Comparison of ENCODE assay signal across 33 cellular contexts in genomic region chr4:108833041-108833440, GRCh38.
DNase-seq lines count a peak whose midpoint lies in the region; ATAC-seq and TF ChIP-seq lines count a peak whose summit lies in the region.
"Had no signal": no experiment of that assay in that cellular context is flagged by ENCODE, and none has a peak within 500 bp of the region (broad histone marks: within the 10 kb centered on the region; RNA-seq: fewer than 3 reads in every experiment).

No MANE protein-coding gene starts in this region.

- TF ChIP-seq CTCF in AG09319 (IDR thresholded peaks at IDR 0.05; ENCODE audit: low read depth, low read length) (peak; percentile 53), chondrocyte (IDR thresholded peaks at IDR 0.05) (peak; percentile 72), neural progenitor cell (IDR thresholded peaks at IDR 0.05) (peak; percentile 34)

- H3K9ac ChIP-seq in neural progenitor cell = no peak overlapping the region
- H3K9ac ChIP-seq in neuronal stem cell (ENCODE audit: low read depth, low read length, poor library complexity) = no peak overlapping the region
- H3K9ac ChIP-seq: GM23248 had no signal

- no peak overlapping the region for H4K8ac ChIP-seq in neuronal stem cell (ENCODE audit: low read depth, low read length)

- H3K4me3 Mint-ChIP-seq in chondrocyte (ENCODE audit: unreplicated experiment) (no peak overlapping the region), neural progenitor cell (no peak overlapping the region)
- H3K4me3 Mint-ChIP-seq: activated CD4-positive, alpha-beta T cell treated with anti-CD3 and anti-CD28 coated beads for 36 hours; activated naive CD8-positive, alpha-beta T cell treated with anti-CD3 and anti-CD28 coated beads, Interleukin-2, amount 50 U/mL, for 24 hours; B cell; CD8-positive, alpha-beta T cell; natural killer cell had no signal

- no peak overlapping the region for H3K18ac ChIP-seq in neuronal stem cell (ENCODE audit: low read length)

- H3K27ac ChIP-seq in neural progenitor cell (no peak overlapping the region), neuronal stem cell (replicated peaks; ENCODE audit: low read length) (no peak overlapping the region)
- H3K27ac ChIP-seq: A549, body of pancreas, epithelial cell of prostate, GM23248, HL-60, thoracic aorta, uterus had no signal

- H3K14ac ChIP-seq in neuronal stem cell (ENCODE audit: low read length) = no peak overlapping the region

- H3K4ac ChIP-seq in neuronal stem cell (ENCODE audit: low read length) = no peak overlapping the region

- no peaks in the 10 kb centered on the region for H3F3A ChIP-seq in neural progenitor cell (ENCODE audit: low read depth)

- no peak overlapping the region for H4K91ac ChIP-seq in neuronal stem cell (ENCODE audit: low read depth, low read length, poor library complexity)

- H2BK5ac ChIP-seq in neuronal stem cell (ENCODE audit: low read length) = no peak overlapping the region

- H2BK120ac ChIP-seq in neuronal stem cell (ENCODE audit: low read depth, low read length) = no peak overlapping the region

- H3K36me3 ChIP-seq in neural progenitor cell = no peaks in the 10 kb centered on the region
- no peaks in the 10 kb centered on the region for H3K36me3 ChIP-seq in neuronal stem cell (replicated peaks in 1 of 2; ENCODE audit: control insufficient read depth in 2 of 2, insufficient read depth in 2 of 2, low read length in 2 of 2)
- H3K36me3 ChIP-seq: thoracic aorta, uterus had no signal

- H3K27ac Mint-ChIP-seq in chondrocyte (ENCODE audit: unreplicated experiment) = no peak overlapping the region
- H3K27ac Mint-ChIP-seq in neural progenitor cell = no peak overlapping the region
- H3K27ac Mint-ChIP-seq: activated CD4-positive, alpha-beta T cell treated with anti-CD3 and anti-CD28 coated beads for 36 hours; activated naive CD8-positive, alpha-beta T cell treated with anti-CD3 and anti-CD28 coated beads, Interleukin-2, amount 50 U/mL, for 24 hours; B cell; CD8-positive, alpha-beta T cell; natural killer cell had no signal

- no peak for DNase-seq in AG09319 (ENCODE audit: extremely low read depth, low read depth)
- peak; percentile 64 for DNase-seq in RPMI7951 (ENCODE audit: low read depth)
- DNase-seq in chondrocyte (ENCODE audit: low spot score) = no peak
- peak; percentile 40 for DNase-seq in neural progenitor cell (ENCODE audit: low spot score)
- no peak for DNase-seq in neuronal stem cell (ENCODE audit: low spot score)
- no peak for DNase-seq in pons (ENCODE audit: low spot score)
- DNase-seq: activated CD4-positive, alpha-beta T cell treated with anti-CD3 and anti-CD28 coated beads for 36 hours; activated gamma-delta T cell; activated naive CD8-positive, alpha-beta T cell treated with anti-CD3 and anti-CD28 coated beads, Interleukin-2, amount 50 U/mL, for 24 hours; body of pancreas; CD8-positive, alpha-beta T cell; effector CD4-positive, alpha-beta T cell; EL; glutamatergic neuron; GM23248; Karpas-422; natural killer cell; NCI-H1694 treated with DMSO at 0.1 percent for 48 hours; NCI-H524 treated with DMSO at 0.1 percent for 48 hours; NK-92 treated with Interleukin-12 subunit alpha and Interleukin-12 subunit beta, amount 100 ng/mL, for 24 hours; posterior cingulate gyrus; stimulated activated naive CD4-positive, alpha-beta T cell; uterus had no signal

- no peak overlapping the region for H3K23ac ChIP-seq in neuronal stem cell (ENCODE audit: low read depth, low read length, poor library complexity)

- H3K79me2 ChIP-seq in neural progenitor cell (ENCODE audit: low read depth) = no peaks in the 10 kb centered on the region

- peaks cover 31% of the 10 kb centered on the region for H3K4me1 Mint-ChIP-seq in chondrocyte (ENCODE audit: low read depth)
- peaks cover 2% of the 10 kb centered on the region for H3K4me1 Mint-ChIP-seq in neural progenitor cell
- H3K4me1 Mint-ChIP-seq: activated naive CD8-positive, alpha-beta T cell treated with anti-CD3 and anti-CD28 coated beads, Interleukin-2, amount 50 U/mL, for 24 hours; B cell; natural killer cell had no signal

- H3K27me3 Mint-ChIP-seq in chondrocyte (ENCODE audit: low read depth) (no peaks in the 10 kb centered on the region), neural progenitor cell (ENCODE audit: insufficient read depth, low read depth) (no peaks in the 10 kb centered on the region)

- H3K4me1 ChIP-seq in neural progenitor cell (peaks cover 3% of the 10 kb centered on the region), neuronal stem cell (ENCODE audit: control insufficient read depth in 2 of 2, insufficient read depth in 1 of 2, low read depth in 1 of 2, low read length in 2 of 2) (peaks cover 0 to 2% of the 10 kb centered on the region in 2 donors)
- H3K4me1 ChIP-seq: A549, uterus had no signal

- no peaks in the 10 kb centered on the region for H4K20me1 ChIP-seq in neural progenitor cell (ENCODE audit: low read depth)

- WGBS in neuronal stem cell (ENCODE audit: extremely low coverage in 2 of 2, insufficient read length in 2 of 2, insufficient replicate concordance in 1 of 2), 2 donors = no CpG with 5 or more reads among the region's 4 CpGs

- H3K9me3 ChIP-seq in neural progenitor cell (ENCODE audit: low read depth) (no peaks in the 10 kb centered on the region), neuronal stem cell (replicated peaks in 1 of 2; ENCODE audit: control insufficient read depth in 2 of 2, insufficient read depth in 1 of 2, low read depth in 1 of 2, low read length in 2 of 2) (no peaks in the 10 kb centered on the region)
- H3K9me3 ChIP-seq: A549, body of pancreas, thoracic aorta, uterus had no signal

- H3K4me2 ChIP-seq in neural progenitor cell (no peak overlapping the region), neuronal stem cell (ENCODE audit: insufficient read depth, low read length, poor library complexity, severe bottlenecking) (no peak overlapping the region)
- H3K4me2 ChIP-seq: A549 had no signal

- no peaks in the 10 kb centered on the region for H3K36me3 Mint-ChIP-seq in chondrocyte (ENCODE audit: low read depth)
- H3K36me3 Mint-ChIP-seq in neural progenitor cell = no peaks in the 10 kb centered on the region
- H3K36me3 Mint-ChIP-seq: CD8-positive, alpha-beta T cell; natural killer cell had no signal

- H3K27me3 ChIP-seq in neural progenitor cell = no peaks in the 10 kb centered on the region
- H3K27me3 ChIP-seq in neuronal stem cell (ENCODE audit: control insufficient read depth in 3 of 3, insufficient read depth in 3 of 3, low read depth in 1 of 3, low read length in 3 of 3) = peaks cover 0 to 3% (median 0%) of the 10 kb centered on the region in 3 experiments
- H3K27me3 ChIP-seq: body of pancreas, uterus had no signal

- no peak overlapping the region for H3K4me3 ChIP-seq in neural progenitor cell
- H3K4me3 ChIP-seq in neuronal stem cell (ENCODE audit: low read length in 2 of 2) = no peak overlapping the region
- H3K4me3 ChIP-seq: A549, body of pancreas, GM12878, GM23248, thoracic aorta, uterus had no signal

- no peak overlapping the region for H2AFZ ChIP-seq in neural progenitor cell (replicated peaks)
- H2AFZ ChIP-seq in neuronal stem cell (ENCODE audit: low read length) = no peak overlapping the region
- H2AFZ ChIP-seq: GM23248 had no signal

- H2BK15ac ChIP-seq in neuronal stem cell (ENCODE audit: low read length) = no peak overlapping the region

- no peak overlapping the region for H2BK12ac ChIP-seq in neuronal stem cell (ENCODE audit: low read length)

- H3K79me1 ChIP-seq in neuronal stem cell (ENCODE audit: low read depth, low read length) = no peaks in the 10 kb centered on the region

- no peak overlapping the region for H2AK5ac ChIP-seq in neuronal stem cell (ENCODE audit: low read depth, low read length)

- H3K9me3 Mint-ChIP-seq in chondrocyte (ENCODE audit: low read depth) = no peaks in the 10 kb centered on the region
- no peaks in the 10 kb centered on the region for H3K9me3 Mint-ChIP-seq in neural progenitor cell
- H3K9me3 Mint-ChIP-seq: activated naive CD8-positive, alpha-beta T cell treated with anti-CD3 and anti-CD28 coated beads, Interleukin-2, amount 50 U/mL, for 24 hours; CD8-positive, alpha-beta T cell; natural killer cell had no signal

- ATAC-seq in GM19328 (IDR thresholded peaks at IDR 0.05; ENCODE audit: unreplicated experiment) (no peak), HG02970 (IDR thresholded peaks at IDR 0.05; ENCODE audit: low FRiP score, unreplicated experiment) (no peak)
- ATAC-seq: A549; activated CD4-positive, alpha-beta T cell treated with anti-CD3 and anti-CD28 coated beads for 36 hours; activated naive CD8-positive, alpha-beta T cell treated with anti-CD3 and anti-CD28 coated beads, Interleukin-2, amount 50 U/mL, for 24 hours; body of pancreas; CD8-positive, alpha-beta T cell; GM12878; natural killer cell; Panc1; sciatic nerve had no signal

Comparison
In these comparisons a context has a peak if more than half of its experiments do, and no peak if none do; other contexts are left out.
1. DNase-seq: peak in RPMI7951 (single experiment) and neural progenitor cell (single experiment); none in AG09319 (single experiment), chondrocyte (single experiment), neuronal stem cell (single experiment) and pons (single experiment).
2. Peak in every context shown above with its lines, with median percentiles within 50 percentile points of each other: CTCF ChIP-seq.